Comparison of ENCODE assay signal across 10 cellular contexts in genomic region chr16:3304370-3304769, GRCh38. TPM values are rescaled to one million over a fixed set of nuclear protein-coding genes. Genes with fewer than 3 reads are reported as not detected.
DNase-seq lines count a peak whose midpoint lies in the region; ATAC-seq and TF ChIP-seq lines count a peak whose summit lies in the region.
"Had no signal": no experiment of that assay in that cellular context is flagged by ENCODE, and none has a peak within 500 bp of the region (broad histone marks: within the 10 kb centered on the region; RNA-seq: fewer than 3 reads in every experiment).

No MANE protein-coding gene starts in this region.

- H3F3A ChIP-seq in SK-N-SH (replicated peaks; ENCODE audit: insufficient read depth) = no peaks in the 10 kb centered on the region

- WGBS in SK-N-SH (ENCODE audit: low lambda C conversion rate) = 76% methylated on average over 4 of the region's 4 CpGs

- H3K36me3 Mint-ChIP-seq in activated T-helper 2 cell treated with anti-CD3 and anti-CD28 coated beads, Interferon-gamma antibody, Interleukin-2, Interleukin-4, amounts not matched to agents 10 μg/mL and 5 μg/mL and 100 μg/mL, durations not matched to agents 14 hours and 24 hours and 36 hours (ENCODE audit: low read depth) = peaks cover 80% of the 10 kb centered on the region
- peaks cover 60 to 62% of the 10 kb centered on the region in 2 donors for H3K36me3 Mint-ChIP-seq in stimulated activated naive B cell treated with anti-CD40 and anti-IgM and Interleukin-4, amounts not matched to agents 10 μg/mL and 1 μg/mL and 100 μg/mL, for 72 hours

- H3K4me1 Mint-ChIP-seq in activated T-helper 2 cell treated with anti-CD3 and anti-CD28 coated beads, Interferon-gamma antibody, Interleukin-2, Interleukin-4, amounts not matched to agents 10 μg/mL and 5 μg/mL and 100 μg/mL, durations not matched to agents 14 hours and 24 hours and 36 hours (ENCODE audit: low read depth) = peaks cover 8% of the 10 kb centered on the region
- H3K4me1 Mint-ChIP-seq in stimulated activated naive B cell treated with anti-CD40 and anti-IgM and Interleukin-4, amounts not matched to agents 10 μg/mL and 1 μg/mL and 100 μg/mL, for 72 hours = peaks cover 13 to 15% of the 10 kb centered on the region in 2 donors

- no peak for TF ChIP-seq EP300 in SK-N-SH (IDR thresholded peaks at IDR 0.05; ENCODE audit: borderline replicate concordance in 1 of 2, low read depth in 1 of 2, low read length in 1 of 2)

- intact Hi-C loops in activated T-helper 2 cell treated with anti-CD3 and anti-CD28 coated beads, Interferon-gamma antibody, Interleukin-2, Interleukin-4, amounts not matched to agents 10 μg/mL and 5 μg/mL and 100 μg/mL, durations not matched to agents 14 hours and 24 hours and 36 hours (cut with micrococcal nuclease) = loop anchor here (2.0 kb wide), 2 partner anchors 22 to 154 kb away; partner anchors contain the start of gene ZNF263

- peak overlapping the region; percentile 71 for H3K27ac Mint-ChIP-seq in activated T-helper 2 cell treated with anti-CD3 and anti-CD28 coated beads, Interferon-gamma antibody, Interleukin-2, Interleukin-4, amounts not matched to agents 10 μg/mL and 5 μg/mL and 100 μg/mL, durations not matched to agents 14 hours and 24 hours and 36 hours
- peak overlapping the region; percentile 95 for H3K27ac Mint-ChIP-seq in stimulated activated naive B cell treated with anti-CD40 and anti-IgM and Interleukin-4, amounts not matched to agents 10 μg/mL and 1 μg/mL and 100 μg/mL, for 72 hours

- no peak overlapping the region for H2AFZ ChIP-seq in SK-N-SH (ENCODE audit: low read depth)

- DNase-seq in SK-N-SH = no peak
- DNase-seq in activated T-helper 2 cell treated with anti-CD3 and anti-CD28 coated beads, Interferon-gamma antibody, Interleukin-2, Interleukin-4, amounts not matched to agents 10 μg/mL and 5 μg/mL and 100 μg/mL, durations not matched to agents 14 hours and 24 hours and 36 hours (ENCODE audit: low spot score) = no peak
- DNase-seq in stimulated activated naive B cell treated with anti-CD40 and anti-IgM and Interleukin-4, amounts not matched to agents 10 μg/mL and 1 μg/mL and 100 μg/mL, for 72 hours = no peak
- no peak for DNase-seq in foreskin melanocyte
- no peak for DNase-seq in omental fat pad (ENCODE audit: low spot score)
- DNase-seq: dermis blood vessel endothelial cell, GOT3 had no signal

- H3K9ac ChIP-seq in SK-N-SH (no peak overlapping the region), iPS-20b (ENCODE audit: low read depth, low read length) (no peak overlapping the region)

- TF ChIP-seq RAD21 in SK-N-SH (IDR thresholded peaks at IDR 0.05; ENCODE audit: low read length) = no peak

- CTCF ChIA-PET in SK-N-SH (lab: Yijun Ruan, JAX) = interaction anchor here (0.7 kb wide), 1 partner anchor 12 kb away, joined by 3 read pairs; no protein-coding TSS in a partner anchor

- H3K79me2 ChIP-seq in SK-N-SH (ENCODE audit: insufficient read depth) = peaks cover 4% of the 10 kb centered on the region; the same call in 1 of the 2 replicates

- ATAC-seq in SK-N-SH treated with all-trans-retinoic acid at 6 μM for 48 hours = no peak
- ATAC-seq in stimulated activated naive B cell treated with anti-CD40 and anti-IgM and Interleukin-4, amounts not matched to agents 10 μg/mL and 1 μg/mL and 100 μg/mL, for 72 hours (replicated peaks) = no peak
- ATAC-seq in omental fat pad (ENCODE audit: low FRiP score) = no peak
- no peak for ATAC-seq in GM21447 (IDR thresholded peaks at IDR 0.05; ENCODE audit: unreplicated experiment)

- TF ChIP-seq CTCF in SK-N-SH (IDR thresholded peaks at IDR 0.05) (no peak), omental fat pad (IDR thresholded peaks at IDR 0.05) (no peak)

- H3K4me1 ChIP-seq in SK-N-SH (ENCODE audit: control insufficient read depth in 1 of 2, insufficient read depth in 2 of 2, low read depth in 1 of 2, low read length in 1 of 2) (no peaks in the 10 kb centered on the region; a peak in 1 of 4 replicates), iPS-20b (ENCODE audit: insufficient read depth, low read length) (no peaks in the 10 kb centered on the region)

- peak overlapping the region; percentile 59 to 69 for H3K4me3 ChIP-seq in SK-N-SH (ENCODE audit: low read depth in 2 of 2, low read length in 1 of 2)
- peak overlapping the region; percentile 87 for H3K4me3 ChIP-seq in iPS-20b (ENCODE audit: low read length)

- POLR2A ChIA-PET in SK-N-SH (lab: Yijun Ruan, JAX) = interaction anchor here (0.7 kb wide), 1 partner anchor 139 kb away, joined by 3 read pairs; the partner anchor contains the start of genes NAA60 and ZNF597

- no peaks in the 10 kb centered on the region for H3K9me2 ChIP-seq in SK-N-SH

- H3K36me3 ChIP-seq in SK-N-SH (replicated peaks in 1 of 2; ENCODE audit: control insufficient read depth in 1 of 2, insufficient read depth in 2 of 2, low read length in 1 of 2) (peaks cover 20 to 61% of the 10 kb centered on the region in 2 experiments), iPS-20b (ENCODE audit: insufficient read depth, low read depth, low read length) (peaks cover 45% of the 10 kb centered on the region)

- H3K9me3 Mint-ChIP-seq in activated T-helper 2 cell treated with anti-CD3 and anti-CD28 coated beads, Interferon-gamma antibody, Interleukin-2, Interleukin-4, amounts not matched to agents 10 μg/mL and 5 μg/mL and 100 μg/mL, durations not matched to agents 14 hours and 24 hours and 36 hours = peaks cover 69% of the 10 kb centered on the region
- H3K9me3 Mint-ChIP-seq in stimulated activated naive B cell treated with anti-CD40 and anti-IgM and Interleukin-4, amounts not matched to agents 10 μg/mL and 1 μg/mL and 100 μg/mL, for 72 hours = peaks cover 18 to 22% of the 10 kb centered on the region in 2 donors

- H3K27me3 Mint-ChIP-seq in activated T-helper 2 cell treated with anti-CD3 and anti-CD28 coated beads, Interferon-gamma antibody, Interleukin-2, Interleukin-4, amounts not matched to agents 10 μg/mL and 5 μg/mL and 100 μg/mL, durations not matched to agents 14 hours and 24 hours and 36 hours (ENCODE audit: low read depth) = no peaks in the 10 kb centered on the region
- H3K27me3 Mint-ChIP-seq in stimulated activated naive B cell treated with anti-CD40 and anti-IgM and Interleukin-4, amounts not matched to agents 10 μg/mL and 1 μg/mL and 100 μg/mL, for 72 hours = no peaks in the 10 kb centered on the region

- H4K20me1 ChIP-seq in SK-N-SH (ENCODE audit: insufficient read depth) = no peaks in the 10 kb centered on the region

- peak overlapping the region; percentile 75 for H3K4me2 ChIP-seq in SK-N-SH

- H3K4me3 Mint-ChIP-seq in activated T-helper 2 cell treated with anti-CD3 and anti-CD28 coated beads, Interferon-gamma antibody, Interleukin-2, Interleukin-4, amounts not matched to agents 10 μg/mL and 5 μg/mL and 100 μg/mL, durations not matched to agents 14 hours and 24 hours and 36 hours (ENCODE audit: low read depth) = peak overlapping the region; percentile 77
- H3K4me3 Mint-ChIP-seq in stimulated activated naive B cell treated with anti-CD40 and anti-IgM and Interleukin-4, amounts not matched to agents 10 μg/mL and 1 μg/mL and 100 μg/mL, for 72 hours = peak overlapping the region; percentile 85 to 90

- H3K27me3 ChIP-seq in SK-N-SH (ENCODE audit: insufficient read depth) = no peaks in the 10 kb centered on the region
- peaks cover 8% of the 10 kb centered on the region for H3K27me3 ChIP-seq in iPS-20b (ENCODE audit: insufficient read depth, low read length)

- H3K9me3 ChIP-seq in SK-N-SH (peaks cover 14% of the 10 kb centered on the region; the same call in 1 of the 2 replicates), iPS-20b (ENCODE audit: insufficient read depth, low read depth, low read length) (peaks cover 75% of the 10 kb centered on the region)

- H3K27ac ChIP-seq in SK-N-SH (ENCODE audit: low read depth in 2 of 2, low read length in 1 of 2) = no peak overlapping the region
- H3K27ac ChIP-seq in iPS-20b (ENCODE audit: low read length) = no peak overlapping the region

RNA-seq across cellular contexts. Expression of gene TIGD7, which starts 0.9 kb away (rescaled TPM):
- polyA plus RNA-seq in SK-N-SH (2012; rRNA removed) = 1.2 and 2.3 TPM in 2 replicates
- 2.0 and 2.3 TPM in 2 replicates for polyA plus RNA-seq in SK-N-SH (2012; cell fraction: cytosol; rRNA removed)
- polyA plus RNA-seq in SK-N-SH (2012; cell fraction: nucleus; rRNA removed) = 1.2 and 2.5 TPM in 2 replicates
- 2.5 and 3.6 TPM in 2 replicates for total RNA-seq in activated T-helper 2 cell treated with anti-CD3 and anti-CD28 coated beads, Interferon-gamma antibody, Interleukin-2, Interleukin-4, amounts not matched to agents 10 μg/mL and 5 μg/mL and 100 μg/mL, durations not matched to agents 14 hours and 24 hours and 36 hours
- total RNA-seq in omental fat pad = 1 to 10 TPM; 3.3 to 8.8 (median 5.3) TPM

RNA-seq across cellular contexts. Expression of gene ZNF75A, which starts 0.9 kb away (rescaled TPM):
- polyA plus RNA-seq in SK-N-SH (2012; rRNA removed) = 7.2 and 10.5 TPM in 2 replicates
- polyA plus RNA-seq in SK-N-SH (2012; cell fraction: cytosol; rRNA removed) = 6.5 and 6.6 TPM in 2 replicates
- polyA plus RNA-seq in SK-N-SH (2012; cell fraction: nucleus; rRNA removed) = 17.5 and 33.2 TPM in 2 replicates
- 25.4 and 31.8 TPM in 2 replicates for total RNA-seq in activated T-helper 2 cell treated with anti-CD3 and anti-CD28 coated beads, Interferon-gamma antibody, Interleukin-2, Interleukin-4, amounts not matched to agents 10 μg/mL and 5 μg/mL and 100 μg/mL, durations not matched to agents 14 hours and 24 hours and 36 hours
- 10 to 100 TPM; 13.2 to 30.1 (median 20.4) TPM for total RNA-seq in omental fat pad

RNA-seq across cellular contexts. Expression of gene ZNF263, which starts 21.1 kb away (rescaled TPM):
- 13.7 and 16.4 TPM in 2 replicates for polyA plus RNA-seq in SK-N-SH (2012; rRNA removed)
- 13.2 and 14.7 TPM in 2 replicates for polyA plus RNA-seq in SK-N-SH (2012; cell fraction: cytosol; rRNA removed)
- polyA plus RNA-seq in SK-N-SH (2012; cell fraction: nucleus; rRNA removed) = 32.7 and 33.9 TPM in 2 replicates
- total RNA-seq in activated T-helper 2 cell treated with anti-CD3 and anti-CD28 coated beads, Interferon-gamma antibody, Interleukin-2, Interleukin-4, amounts not matched to agents 10 μg/mL and 5 μg/mL and 100 μg/mL, durations not matched to agents 14 hours and 24 hours and 36 hours = 22.9 and 26.6 TPM in 2 replicates
- 10 to 100 TPM; 23.3 to 66.7 (median 36.2) TPM for total RNA-seq in omental fat pad

RNA-seq across cellular contexts. Expression of gene MEFV, which starts 47.9 kb away (rescaled TPM):
- polyA plus RNA-seq in SK-N-SH (2012; rRNA removed) = 0.02 TPM in 1 of 2 replicates, not detected in the other
- polyA plus RNA-seq in SK-N-SH (2012; cell fraction: cytosol; rRNA removed) = 0.01 TPM in 1 of 2 replicates, not detected in the other
- 0.04 and 0.06 TPM in 2 replicates for polyA plus RNA-seq in SK-N-SH (2012; cell fraction: nucleus; rRNA removed)
- 0.18 TPM in 1 of 2 replicates, not detected in the other for total RNA-seq in activated T-helper 2 cell treated with anti-CD3 and anti-CD28 coated beads, Interferon-gamma antibody, Interleukin-2, Interleukin-4, amounts not matched to agents 10 μg/mL and 5 μg/mL and 100 μg/mL, durations not matched to agents 14 hours and 24 hours and 36 hours
- 10 to 100 TPM in 1 of 4 donors, 1 to 10 TPM in 3; 2.7 to 25.4 (median 4.2) TPM for total RNA-seq in omental fat pad

RNA-seq across cellular contexts. Expression of gene OR2C1, which starts 51.3 kb away (rescaled TPM):
- polyA plus RNA-seq in SK-N-SH (2012; rRNA removed) = not detected in 2 replicates
- not detected in 2 replicates for polyA plus RNA-seq in SK-N-SH (2012; cell fraction: cytosol; rRNA removed)
- polyA plus RNA-seq in SK-N-SH (2012; cell fraction: nucleus; rRNA removed) = 0.04 TPM in 1 of 2 replicates, not detected in the other
- total RNA-seq in activated T-helper 2 cell treated with anti-CD3 and anti-CD28 coated beads, Interferon-gamma antibody, Interleukin-2, Interleukin-4, amounts not matched to agents 10 μg/mL and 5 μg/mL and 100 μg/mL, durations not matched to agents 14 hours and 24 hours and 36 hours = not detected in 2 replicates
- total RNA-seq in omental fat pad = not detected
- total RNA-seq: dermis blood vessel endothelial cell had no signal
